17 cellular contexts compared by ENCODE assay signal in the genomic region with DNA sequence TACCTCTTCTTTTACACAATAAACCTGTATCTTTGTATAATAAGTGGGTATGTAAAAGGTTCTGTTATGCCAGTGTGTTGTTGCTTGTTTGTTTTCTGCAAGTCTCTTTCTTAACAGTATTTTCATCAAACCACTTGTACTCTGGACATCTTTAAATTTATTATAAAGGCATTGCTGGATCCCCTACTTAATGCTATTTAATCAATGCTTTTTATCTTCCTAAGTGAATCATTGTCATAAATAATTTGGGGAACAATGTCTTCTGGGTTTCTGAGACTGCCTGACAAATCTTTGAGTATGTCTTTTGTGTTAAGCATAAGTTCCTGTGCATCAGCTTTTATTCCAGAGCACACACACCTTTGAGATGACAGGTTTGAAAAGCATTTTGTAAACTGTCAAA.
DNase-seq lines count a peak whose midpoint lies in the region; ATAC-seq and TF ChIP-seq lines count a peak whose summit lies in the region.
"Had no signal": no experiment of that assay in that cellular context is flagged by ENCODE, and none has a peak within 500 bp of the region (broad histone marks: within the 10 kb centered on the region; RNA-seq: fewer than 3 reads in every experiment).

No MANE protein-coding gene starts in this region.

- H3K27ac ChIP-seq in SK-N-SH (ENCODE audit: low read depth in 2 of 2, low read length in 1 of 2) (no peak overlapping the region), GM23338 (ENCODE audit: low read depth) (0 out of 2 replicates have a peak overlapping the region, but pooled peaks have one; percentile 14), caudate nucleus (ENCODE audit: low read depth, low read length) (peak overlapping the region; percentile 37)
- H3K27ac ChIP-seq: 22Rv1, C4-2B had no signal

- TF ChIP-seq CTCF in SK-N-SH (IDR thresholded peaks at IDR 0.05): no peak
- no peak for TF ChIP-seq CTCF in GM23338 (conservative IDR thresholded peaks at IDR 0.05; ENCODE audit: low read depth in 2 of 2)

- no peaks in the 10 kb centered on the region for H3K27me3 ChIP-seq in SK-N-SH (ENCODE audit: insufficient read depth)
- H3K27me3 ChIP-seq in GM23338 (ENCODE audit: insufficient read depth): no peaks in the 10 kb centered on the region
- H3K27me3 ChIP-seq: BLaER1 had no signal

- H3K79me2 ChIP-seq in SK-N-SH (ENCODE audit: insufficient read depth) (peaks cover 31% of the 10 kb centered on the region), GM23338 (replicated peaks; ENCODE audit: insufficient read depth) (peaks cover 23% of the 10 kb centered on the region; the same call in 1 of the 2 replicates)

- H3K4me3 ChIP-seq in SK-N-SH (ENCODE audit: low read depth in 2 of 2, low read length in 1 of 2) (no peak overlapping the region), GM23338 (no peak overlapping the region)
- H3K4me3 ChIP-seq: BLaER1 had no signal

- H4K20me1 ChIP-seq in SK-N-SH (ENCODE audit: insufficient read depth) (no peaks in the 10 kb centered on the region), GM23338 (replicated peaks; ENCODE audit: insufficient read depth) (peaks cover 20% of the 10 kb centered on the region)

- H3K27me3 Mint-ChIP-seq in GM23338 (ENCODE audit: insufficient read depth, low read depth, poor library complexity): peaks cover 4% of the 10 kb centered on the region
- H3K27me3 Mint-ChIP-seq: B cell; CD4-positive, CD25-positive, alpha-beta regulatory T cell had no signal

- H3K9ac ChIP-seq in SK-N-SH: no peak overlapping the region
- H3K9ac ChIP-seq: BLaER1 had no signal

- H3F3A ChIP-seq in SK-N-SH (replicated peaks; ENCODE audit: insufficient read depth): no peaks in the 10 kb centered on the region
- H3F3A ChIP-seq in GM23338 (replicated peaks; ENCODE audit: low read depth): no peaks in the 10 kb centered on the region

- H3K4me1 ChIP-seq in SK-N-SH (ENCODE audit: control insufficient read depth in 1 of 2, insufficient read depth in 2 of 2, low read depth in 1 of 2, low read length in 1 of 2) (no peaks in the 10 kb centered on the region; a peak in 1 of 4 replicates), GM23338 (ENCODE audit: insufficient read depth) (no peaks in the 10 kb centered on the region)
- H3K4me1 ChIP-seq: BLaER1 had no signal

- no peak overlapping the region for H2AFZ ChIP-seq in SK-N-SH (ENCODE audit: low read depth)
- no peak overlapping the region for H2AFZ ChIP-seq in GM23338

- POLR2A ChIA-PET in SK-N-SH (lab: Yijun Ruan, JAX): no interaction called here

- CTCF ChIA-PET in SK-N-SH (lab: Yijun Ruan, JAX): no interaction called here

- DNase-seq in SK-N-SH (no peak), GM23338 (ENCODE audit: low spot score) (no peak), caudate nucleus (lab: John Stamatoyannopoulos, UW) (no peak), KBM-7 (no peak)
- no peak for DNase-seq in activated effector memory CD4-positive, alpha-beta T cell treated with Interleukin-2 at 50 U/mL for 16 hours
- DNase-seq: Caco-2; CD4-positive, CD25-positive, alpha-beta regulatory T cell; CD8-positive, alpha-beta T cell; DMS153; DND-41; H7; HCEC 1CT had no signal

- ATAC-seq in SK-N-SH treated with all-trans-retinoic acid at 6 μM for 48 hours: no peak
- ATAC-seq in GM23338: no peak
- ATAC-seq: CD8-positive, alpha-beta T cell had no signal

- H3K9me3 ChIP-seq in SK-N-SH: no peaks in the 10 kb centered on the region
- H3K9me3 ChIP-seq: BLaER1, Caco-2 had no signal

- H3K27ac Mint-ChIP-seq in GM23338: no peak overlapping the region
- H3K27ac Mint-ChIP-seq: B cell; CD4-positive, CD25-positive, alpha-beta regulatory T cell; CD8-positive, alpha-beta T cell had no signal

- H3K9me3 Mint-ChIP-seq in GM23338: no peaks in the 10 kb centered on the region
- H3K9me3 Mint-ChIP-seq: CD4-positive, CD25-positive, alpha-beta regulatory T cell; CD8-positive, alpha-beta T cell had no signal

- H3K4me3 Mint-ChIP-seq in GM23338: no peak overlapping the region
- H3K4me3 Mint-ChIP-seq: B cell; CD4-positive, CD25-positive, alpha-beta regulatory T cell; CD8-positive, alpha-beta T cell had no signal

- H3K9me2 ChIP-seq in SK-N-SH (no peaks in the 10 kb centered on the region), GM23338 (ENCODE audit: insufficient read depth) (no peaks in the 10 kb centered on the region)

- in situ Hi-C loops in KBM-7 (cut with MboI; ENCODE audit: low pct_unique_long_range_greater_than_20kb, low sequenced_read_pairs): no loop called here

- H3K36me3 ChIP-seq in SK-N-SH (replicated peaks in 1 of 2; ENCODE audit: control insufficient read depth in 1 of 2, insufficient read depth in 2 of 2, low read length in 1 of 2): peaks cover 23 to 70% of the 10 kb centered on the region in 2 experiments
- peaks cover 16% of the 10 kb centered on the region for H3K36me3 ChIP-seq in GM23338 (ENCODE audit: insufficient read depth)

- H3K4me2 ChIP-seq in SK-N-SH: no peak overlapping the region
- H3K4me2 ChIP-seq in GM23338: no peak overlapping the region
- H3K4me2 ChIP-seq: BLaER1 had no signal

- TF ChIP-seq EP300 in SK-N-SH (IDR thresholded peaks at IDR 0.05; ENCODE audit: borderline replicate concordance in 1 of 2, low read depth in 1 of 2, low read length in 1 of 2): no peak

- TF ChIP-seq RAD21 in SK-N-SH (IDR thresholded peaks at IDR 0.05; ENCODE audit: low read length): no peak

- H3K4me1 Mint-ChIP-seq in GM23338: no peaks in the 10 kb centered on the region
- H3K4me1 Mint-ChIP-seq: B cell had no signal

- H3K36me3 Mint-ChIP-seq in GM23338 (ENCODE audit: low read depth): peaks cover 10% of the 10 kb centered on the region

TF ChIP-seq in SK-N-SH treated with all-trans-retinoic acid at 6 μM for 48 hours, 23 proteins besides CTCF, POLR2A, EP300 and RAD21:
- TF ChIP-seq ISL1 (CRISPR knock-in tag; IDR thresholded peaks at IDR 0.05) (peak; percentile 96), TOX (CRISPR knock-in tag; IDR thresholded peaks at IDR 0.05; ENCODE audit: borderline replicate concordance) (no peak)

TF ChIP-seq in SK-N-SH, 30 proteins besides CTCF, POLR2A, EP300 and RAD21:
- no peak for TF ChIP-seq RXRA (IDR thresholded peaks at IDR 0.05; ENCODE audit: borderline replicate concordance, low read depth)
- TF ChIP-seq TEAD4 (IDR thresholded peaks at IDR 0.05; ENCODE audit: borderline replicate concordance, insufficient read depth): no peak
- TF ChIP-seq, protein P1, sequence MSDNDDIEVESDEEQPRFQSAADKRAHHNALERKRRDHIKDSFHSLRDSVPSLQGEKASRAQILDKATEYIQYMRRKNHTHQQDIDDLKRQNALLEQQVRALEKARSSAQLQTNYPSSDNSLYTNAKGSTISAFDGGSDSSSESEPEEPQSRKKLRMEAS (IDR thresholded peaks at IDR 0.05; ENCODE audit: low read depth): no peak

TF ChIP-seq in GM23338, 12 proteins besides CTCF, POLR2A, EP300 and RAD21 (continues in another document):
- TF ChIP-seq STAT1 (IDR thresholded peaks at IDR 0.05; ENCODE audit: unreplicated experiment) (no peak), NANOG (IDR thresholded peaks at IDR 0.05; ENCODE audit: borderline replicate concordance) (no peak), JUNB (IDR thresholded peaks at IDR 0.05; ENCODE audit: unreplicated experiment) (no peak), EZH2phosphoT487 (IDR thresholded peaks at IDR 0.05; ENCODE audit: unreplicated experiment) (no peak), ZNF331 (CRISPR knock-in tag; IDR thresholded peaks at IDR 0.05; ENCODE audit: low read depth) (no peak), POLR2AphosphoS5 (IDR thresholded peaks at IDR 0.05; ENCODE audit: low read depth) (no peak)
- TF ChIP-seq, protein P2, sequence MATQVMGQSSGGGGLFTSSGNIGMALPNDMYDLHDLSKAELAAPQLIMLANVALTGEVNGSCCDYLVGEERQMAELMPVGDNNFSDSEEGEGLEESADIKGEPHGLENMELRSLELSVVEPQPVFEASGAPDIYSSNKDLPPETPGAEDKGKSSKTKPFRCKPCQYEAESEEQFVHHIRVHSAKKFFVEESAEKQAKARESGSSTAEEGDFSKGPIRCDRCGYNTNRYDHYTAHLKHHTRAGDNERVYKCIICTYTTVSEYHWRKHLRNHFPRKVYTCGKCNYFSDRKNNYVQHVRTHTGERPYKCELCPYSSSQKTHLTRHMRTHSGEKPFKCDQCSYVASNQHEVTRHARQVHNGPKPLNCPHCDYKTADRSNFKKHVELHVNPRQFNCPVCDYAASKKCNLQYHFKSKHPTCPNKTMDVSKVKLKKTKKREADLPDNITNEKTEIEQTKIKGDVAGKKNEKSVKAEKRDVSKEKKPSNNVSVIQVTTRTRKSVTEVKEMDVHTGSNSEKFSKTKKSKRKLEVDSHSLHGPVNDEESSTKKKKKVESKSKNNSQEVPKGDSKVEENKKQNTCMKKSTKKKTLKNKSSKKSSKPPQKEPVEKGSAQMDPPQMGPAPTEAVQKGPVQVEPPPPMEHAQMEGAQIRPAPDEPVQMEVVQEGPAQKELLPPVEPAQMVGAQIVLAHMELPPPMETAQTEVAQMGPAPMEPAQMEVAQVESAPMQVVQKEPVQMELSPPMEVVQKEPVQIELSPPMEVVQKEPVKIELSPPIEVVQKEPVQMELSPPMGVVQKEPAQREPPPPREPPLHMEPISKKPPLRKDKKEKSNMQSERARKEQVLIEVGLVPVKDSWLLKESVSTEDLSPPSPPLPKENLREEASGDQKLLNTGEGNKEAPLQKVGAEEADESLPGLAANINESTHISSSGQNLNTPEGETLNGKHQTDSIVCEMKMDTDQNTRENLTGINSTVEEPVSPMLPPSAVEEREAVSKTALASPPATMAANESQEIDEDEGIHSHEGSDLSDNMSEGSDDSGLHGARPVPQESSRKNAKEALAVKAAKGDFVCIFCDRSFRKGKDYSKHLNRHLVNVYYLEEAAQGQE (IDR thresholded peaks at IDR 0.05; ENCODE audit: unreplicated experiment): no peak
- TF ChIP-seq, protein P3, sequence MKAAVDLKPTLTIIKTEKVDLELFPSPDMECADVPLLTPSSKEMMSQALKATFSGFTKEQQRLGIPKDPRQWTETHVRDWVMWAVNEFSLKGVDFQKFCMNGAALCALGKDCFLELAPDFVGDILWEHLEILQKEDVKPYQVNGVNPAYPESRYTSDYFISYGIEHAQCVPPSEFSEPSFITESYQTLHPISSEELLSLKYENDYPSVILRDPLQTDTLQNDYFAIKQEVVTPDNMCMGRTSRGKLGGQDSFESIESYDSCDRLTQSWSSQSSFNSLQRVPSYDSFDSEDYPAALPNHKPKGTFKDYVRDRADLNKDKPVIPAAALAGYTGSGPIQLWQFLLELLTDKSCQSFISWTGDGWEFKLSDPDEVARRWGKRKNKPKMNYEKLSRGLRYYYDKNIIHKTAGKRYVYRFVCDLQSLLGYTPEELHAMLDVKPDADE (IDR thresholded peaks at IDR 0.05): no peak

Comparison
In these comparisons a context has a peak if more than half of its experiments do, and no peak if none do; other contexts are left out.
1. H3K27ac ChIP-seq: peak in GM23338 (single experiment) and caudate nucleus (single experiment); none in SK-N-SH (0 of 2).